Comparison of ENCODE assay signal across 9 cellular contexts in genomic region chr16:569445-570254, GRCh38. TPM values are rescaled to one million over a fixed set of nuclear protein-coding genes. Genes with fewer than 3 reads are reported as not detected.
DNase-seq lines count a peak whose midpoint lies in the region; ATAC-seq, FAIRE-seq and TF ChIP-seq lines count a peak whose summit lies in the region.
"Had no signal": no experiment of that assay in that cellular context is flagged by ENCODE, and none has a peak within 500 bp of the region (broad histone marks: within the 10 kb centered on the region; RNA-seq: fewer than 3 reads in every experiment).

Gene PIGQ (plus strand): TSS chr16:569968. CDS start chr16:574075, 4,107 bp downstream.

- peak; percentile 86 for DNase-seq in DMS 273 (lab: John Stamatoyannopoulos, UW; ENCODE audit: unreplicated experiment)
- peak; percentile 91 for DNase-seq in H54 (ENCODE audit: insufficient read length, low spot score)
- DNase-seq in NOMO-1 (lab: John Stamatoyannopoulos, UW; ENCODE audit: unreplicated experiment in 2 of 2), result peak; percentile 14 to 36
- peak; percentile 86 for DNase-seq in activated T-cell treated with anti-CD3 and anti-CD28 coated beads, Interleukin-2, amount 50 U/mL, for 24 hours
- DNase-seq in epithelial cell of prostate (ENCODE audit: low read depth, low spot score), result no peak
- peak; percentile 35 for DNase-seq in mucosa of gallbladder (ENCODE audit: low spot score)
- peak; percentile 48 for DNase-seq in stimulated activated CD8-positive, alpha-beta memory T cell treated with anti-CD3 and anti-CD28 coated beads, Interleukin-4, amount 100 ng/mL, for 24 hours (ENCODE audit: low read depth)

- ATAC-seq in HG03108 (IDR thresholded peaks at IDR 0.05; ENCODE audit: unreplicated experiment), result no peak

- peaks cover 6% of the 10 kb centered on the region for H3K36me3 Mint-ChIP-seq in activated T-cell treated with anti-CD3 and anti-CD28 coated beads, Interleukin-2, amount 50 U/mL, for 24 hours (ENCODE audit: low read depth)

- H3K27ac Mint-ChIP-seq in activated T-cell treated with anti-CD3 and anti-CD28 coated beads, Interleukin-2, amount 50 U/mL, for 24 hours, result peak within 1 kb of the TSS; percentile 95

- peak within 1 kb of the TSS; percentile 15 for H3K27ac ChIP-seq in epithelial cell of prostate

- H3K27me3 Mint-ChIP-seq in activated T-cell treated with anti-CD3 and anti-CD28 coated beads, Interleukin-2, amount 50 U/mL, for 24 hours, result no peaks in the 10 kb centered on the region

- no peaks in the 10 kb centered on the region for H3K9me3 Mint-ChIP-seq in activated T-cell treated with anti-CD3 and anti-CD28 coated beads, Interleukin-2, amount 50 U/mL, for 24 hours

- TF ChIP-seq POLR2A in H54 (IDR thresholded peaks at IDR 0.05; ENCODE audit: low read depth, low read length), result no peak

- H3K4me3 Mint-ChIP-seq in activated T-cell treated with anti-CD3 and anti-CD28 coated beads, Interleukin-2, amount 50 U/mL, for 24 hours, result peak within 1 kb of the TSS; percentile 87

- no peak for FAIRE-seq in H54 (lab: Jason Lieb, UNC)
- FAIRE-seq: islet of Langerhans had no signal

- peaks cover 31% of the 10 kb centered on the region for H3K4me1 Mint-ChIP-seq in activated T-cell treated with anti-CD3 and anti-CD28 coated beads, Interleukin-2, amount 50 U/mL, for 24 hours (ENCODE audit: low read depth)

RNA-seq across cellular contexts. Expression of gene PIGQ, which starts in this region (rescaled TPM):
- 117 TPM for total RNA-seq in mucosa of gallbladder
